In the genomic region with DNA sequence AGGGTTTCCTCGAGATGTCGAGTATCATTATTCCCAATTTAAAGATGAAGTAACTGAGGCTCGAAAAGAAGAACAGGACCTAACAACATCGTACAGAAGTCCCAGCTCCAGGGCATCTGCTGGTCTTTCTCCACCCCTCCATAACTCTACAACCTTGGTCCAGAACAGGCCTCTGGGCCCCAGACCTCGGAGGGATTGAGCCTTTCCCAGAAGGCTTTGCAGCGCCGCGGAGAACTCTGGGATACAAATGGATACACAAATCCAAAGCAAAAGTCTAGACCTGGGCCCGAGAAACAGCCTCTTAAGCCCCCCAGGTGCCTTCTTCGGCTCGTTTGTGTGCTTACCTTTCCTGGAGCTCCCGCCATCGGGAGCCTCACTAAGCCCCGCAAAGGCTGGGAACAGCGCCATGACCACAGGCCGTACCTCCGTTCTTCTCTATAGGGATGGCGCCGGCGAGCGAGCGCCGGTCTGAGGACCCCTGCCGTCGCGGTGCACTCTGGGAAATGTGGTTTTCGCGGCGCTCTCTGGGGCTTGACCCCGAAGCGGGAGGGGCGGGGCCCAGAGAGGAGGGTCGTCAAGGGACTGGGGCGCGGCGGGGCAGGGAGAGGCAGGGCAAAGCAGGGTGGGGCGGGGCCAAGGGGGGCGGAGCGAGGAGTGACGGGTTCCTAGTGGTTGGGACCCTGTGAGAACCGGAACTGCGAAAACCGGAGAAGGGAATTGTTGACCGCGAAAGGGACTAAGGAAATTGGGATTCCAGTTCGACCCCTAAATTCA, we compare ENCODE assay signal across 8 cellular contexts. TPM values are rescaled to one million over a fixed set of nuclear protein-coding genes. Genes with fewer than 3 reads are reported as not detected.
DNase-seq lines count a peak whose midpoint lies in the region; ATAC-seq and TF ChIP-seq lines count a peak whose summit lies in the region.

A gene with protein sequence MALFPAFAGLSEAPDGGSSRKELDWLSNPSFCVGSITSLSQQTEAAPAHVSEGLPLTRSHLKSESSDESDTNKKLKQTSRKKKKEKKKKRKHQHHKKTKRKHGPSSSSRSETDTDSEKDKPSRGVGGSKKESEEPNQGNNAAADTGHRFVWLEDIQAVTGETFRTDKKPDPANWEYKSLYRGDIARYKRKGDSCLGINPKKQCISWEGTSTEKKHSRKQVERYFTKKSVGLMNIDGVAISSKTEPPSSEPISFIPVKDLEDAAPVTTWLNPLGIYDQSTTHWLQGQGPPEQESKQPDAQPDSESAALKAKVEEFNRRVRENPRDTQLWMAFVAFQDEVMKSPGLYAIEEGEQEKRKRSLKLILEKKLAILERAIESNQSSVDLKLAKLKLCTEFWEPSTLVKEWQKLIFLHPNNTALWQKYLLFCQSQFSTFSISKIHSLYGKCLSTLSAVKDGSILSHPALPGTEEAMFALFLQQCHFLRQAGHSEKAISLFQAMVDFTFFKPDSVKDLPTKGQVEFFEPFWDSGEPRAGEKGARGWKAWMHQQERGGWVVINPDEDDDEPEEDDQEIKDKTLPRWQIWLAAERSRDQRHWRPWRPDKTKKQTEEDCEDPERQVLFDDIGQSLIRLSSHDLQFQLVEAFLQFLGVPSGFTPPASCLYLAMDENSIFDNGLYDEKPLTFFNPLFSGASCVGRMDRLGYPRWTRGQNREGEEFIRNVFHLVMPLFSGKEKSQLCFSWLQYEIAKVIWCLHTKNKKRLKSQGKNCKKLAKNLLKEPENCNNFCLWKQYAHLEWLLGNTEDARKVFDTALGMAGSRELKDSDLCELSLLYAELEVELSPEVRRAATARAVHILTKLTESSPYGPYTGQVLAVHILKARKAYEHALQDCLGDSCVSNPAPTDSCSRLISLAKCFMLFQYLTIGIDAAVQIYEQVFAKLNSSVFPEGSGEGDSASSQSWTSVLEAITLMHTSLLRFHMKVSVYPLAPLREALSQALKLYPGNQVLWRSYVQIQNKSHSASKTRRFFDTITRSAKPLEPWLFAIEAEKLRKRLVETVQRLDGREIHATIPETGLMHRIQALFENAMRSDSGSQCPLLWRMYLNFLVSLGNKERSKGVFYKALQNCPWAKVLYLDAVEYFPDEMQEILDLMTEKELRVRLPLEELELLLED (minus strand): TSS at position 445 of the 774 bp plus-strand sequence. CDS start 37 bp downstream, at position 408.

- TF ChIP-seq CTCF in left lung (IDR thresholded peaks at IDR 0.05): no peak

- ATAC-seq in CD4-positive, CD25-positive, alpha-beta regulatory T cell (ENCODE audit: low read depth in 2 of 2): peak; percentile 96
- ATAC-seq in GM19438 (IDR thresholded peaks at IDR 0.05; ENCODE audit: low read depth, unreplicated experiment) (peak; percentile 93), HG03571 (IDR thresholded peaks at IDR 0.05; ENCODE audit: unreplicated experiment) (peak; percentile 92), left lung (peak; percentile 100)

- no peaks in the 10 kb centered on the region for H3K9me3 ChIP-seq in CD4-positive, CD25-positive, alpha-beta regulatory T cell (ENCODE audit: control insufficient read depth in 2 of 2, low read length in 2 of 2)
- H3K9me3 ChIP-seq in left lung: no peaks in the 10 kb centered on the region

- peaks cover 34% of the 10 kb centered on the region for H3K27me3 Mint-ChIP-seq in CD4-positive, CD25-positive, alpha-beta regulatory T cell

- peak within 1 kb of the TSS; percentile 66 for H3K27ac ChIP-seq in CD4-positive, CD25-positive, alpha-beta regulatory T cell (ENCODE audit: insufficient read depth, low read length, poor library complexity, severe bottlenecking)
- peak within 1 kb of the TSS; percentile 78 to 87 for H3K27ac ChIP-seq in left lung

- no peaks in the 10 kb centered on the region for H3K36me3 ChIP-seq in CD4-positive, CD25-positive, alpha-beta regulatory T cell (ENCODE audit: control insufficient read depth, insufficient read depth, low read length)
- no peaks in the 10 kb centered on the region for H3K36me3 ChIP-seq in left lung

- H3K27ac Mint-ChIP-seq in CD4-positive, CD25-positive, alpha-beta regulatory T cell: peak within 1 kb of the TSS; percentile 89 to 92 (median 91)

- peaks cover 0 to 2% (median 0%) of the 10 kb centered on the region in 7 donors for H3K9me3 Mint-ChIP-seq in CD4-positive, CD25-positive, alpha-beta regulatory T cell

- H3K4me3 ChIP-seq in CD4-positive, CD25-positive, alpha-beta regulatory T cell (ENCODE audit: low read depth, low read length): peak within 1 kb of the TSS; percentile 93
- H3K4me3 ChIP-seq in left lung: peak within 1 kb of the TSS; percentile 65 to 68

- H3K4me1 Mint-ChIP-seq in CD4-positive, CD25-positive, alpha-beta regulatory T cell: peaks cover 21 to 40% (median 32%) of the 10 kb centered on the region in 4 donors

- peaks cover 15% of the 10 kb centered on the region for H3K4me1 ChIP-seq in CD4-positive, CD25-positive, alpha-beta regulatory T cell (ENCODE audit: control insufficient read depth, insufficient read depth, low read length, poor library complexity, severe bottlenecking)
- H3K4me1 ChIP-seq in left lung: peaks cover 8 to 27% of the 10 kb centered on the region in 2 donors

- H3K36me3 Mint-ChIP-seq in CD4-positive, CD25-positive, alpha-beta regulatory T cell: peaks cover 11% of the 10 kb centered on the region

- intact Hi-C loops in left lung (cut with DNase I): no loop called here

- H3K27me3 ChIP-seq in CD4-positive, CD25-positive, alpha-beta regulatory T cell (ENCODE audit: control insufficient read depth, insufficient read depth, low read length): peaks cover 8% of the 10 kb centered on the region
- H3K27me3 ChIP-seq in left lung: peaks cover 0 to 28% of the 10 kb centered on the region in 2 donors

- H3K4me3 Mint-ChIP-seq in CD4-positive, CD25-positive, alpha-beta regulatory T cell: peak within 1 kb of the TSS; percentile 92 to 98 (median 93)

- DNase-seq in CD4-positive, CD25-positive, alpha-beta regulatory T cell: peak; percentile 84 to 97 (median 85)
- DNase-seq in NCI-H774 (lab: John Stamatoyannopoulos, UW) (peak; percentile 99), dedifferentiated amniotic fluid mesenchymal stem cell (ENCODE audit: extremely low spot score) (peak; percentile 95), left lung (peak; percentile 100)
- DNase-seq in activated CD4-positive, alpha-beta T cell treated with anti-CD3 and anti-CD28 coated beads, Interleukin-2, amount 50 U/mL, for 24 hours (ENCODE audit: low read depth in 1 of 2, low spot score in 1 of 2): peak; percentile 94 to 98
- DNase-seq in stimulated activated CD4-positive, alpha-beta T cell treated with anti-CD3 and anti-CD28 coated beads, Interleukin-2, amount 100 ng/mL, for 4 hours (ENCODE audit: low read depth): peak; percentile 95

RNA-seq across cellular contexts. Expression of the gene that starts here (rescaled TPM):
- 25.4 TPM for total RNA-seq in CD4-positive, CD25-positive, alpha-beta regulatory T cell
- 10 to 100 TPM in 2 of 4 donors, 1 to 10 TPM in 2; 7.3 to 10.9 (median 9.1) TPM for polyA plus RNA-seq in CD4-positive, CD25-positive, alpha-beta regulatory T cell
- total RNA-seq in left lung: 10 to 100 TPM; 17.4 to 21.1 TPM

Comparison
In these comparisons a context has a peak if more than half of its experiments do, and no peak if none do; other contexts are left out.
1. Peak in every context shown above with its lines: DNase-seq, ATAC-seq, H3K4me3 ChIP-seq and H3K27ac ChIP-seq.